In the genomic region with DNA sequence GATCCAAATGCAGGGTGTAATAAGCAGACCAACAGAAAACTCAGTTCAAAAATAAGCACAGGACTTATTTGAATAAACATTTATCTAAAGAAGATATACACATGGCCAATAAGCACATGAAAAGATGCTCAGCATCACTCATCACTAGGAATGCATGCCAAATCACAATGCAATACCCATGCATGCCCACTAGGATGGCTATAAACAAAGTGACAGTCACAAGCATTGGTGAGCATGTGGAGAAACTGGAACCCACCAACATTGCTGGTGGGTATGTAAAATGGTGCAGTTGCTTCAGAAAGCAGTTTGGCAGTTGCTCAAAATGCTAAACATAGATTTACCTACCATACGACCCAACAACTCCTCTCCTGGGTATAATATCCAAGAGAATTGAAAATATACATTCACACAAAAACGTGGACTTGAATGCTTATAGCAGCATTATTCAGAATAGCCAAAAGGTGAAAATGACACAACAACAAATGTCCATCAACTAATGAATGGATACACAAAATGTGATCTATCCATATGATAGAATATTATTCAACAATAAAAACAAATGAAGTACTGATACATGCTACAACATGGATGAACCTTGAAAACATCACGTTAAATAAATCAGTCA, we compare ENCODE assay signal across 9 cellular contexts. TPM values are rescaled to one million over a fixed set of nuclear protein-coding genes. Genes with fewer than 3 reads are reported as not detected.
DNase-seq lines count a peak whose midpoint lies in the region; ATAC-seq and TF ChIP-seq lines count a peak whose summit lies in the region.
"Had no signal": no experiment of that assay in that cellular context is flagged by ENCODE, and none has a peak within 500 bp of the region (broad histone marks: within the 10 kb centered on the region; RNA-seq: fewer than 3 reads in every experiment).

No MANE protein-coding gene starts in this region.

- H3K4me2 ChIP-seq in OCI-LY1 (ENCODE audit: low read length), result peak overlapping the region; percentile 28; the same call in 1 of the 2 replicates
- H3K4me2 ChIP-seq in fibroblast of lung (ENCODE audit: extremely low read depth, insufficient read depth, low read length), result no peak overlapping the region

- peaks cover 12% of the 10 kb centered on the region for H3K36me3 Mint-ChIP-seq in stimulated activated memory B cell treated with anti-CD40 and anti-IgM and Interleukin-4, amounts not matched to agents 10 μg/mL and 1 μg/mL and 100 μg/mL, for 72 hours
- H3K36me3 Mint-ChIP-seq in activated naive CD4-positive, alpha-beta T cell treated with anti-CD3 and anti-CD28 coated beads for 36 hours (ENCODE audit: low read depth), result peaks cover 2% of the 10 kb centered on the region

- H3K27me3 Mint-ChIP-seq in stimulated activated memory B cell treated with anti-CD40 and anti-IgM and Interleukin-4, amounts not matched to agents 10 μg/mL and 1 μg/mL and 100 μg/mL, for 72 hours, result no peaks in the 10 kb centered on the region
- H3K27me3 Mint-ChIP-seq in activated naive CD4-positive, alpha-beta T cell treated with anti-CD3 and anti-CD28 coated beads for 36 hours (ENCODE audit: low read depth), result no peaks in the 10 kb centered on the region

- H3K9me3 ChIP-seq in OCI-LY1 (ENCODE audit: low read length) (no peaks in the 10 kb centered on the region), fibroblast of lung (ENCODE audit: control insufficient read depth, insufficient read depth, low read depth, low read length) (no peaks in the 10 kb centered on the region)

- no peak overlapping the region for H3K4me3 ChIP-seq in OCI-LY1 (ENCODE audit: low read depth, low read length, poor library complexity, severe bottlenecking)
- H3K4me3 ChIP-seq in fibroblast of lung (replicated peaks in 1 of 4; ENCODE audit: control extremely low read depth in 1 of 4, insufficient read depth in 1 of 4, low read depth in 3 of 4, low read length in 4 of 4), result no peak overlapping the region

- TF ChIP-seq CTCF in OCI-LY1 (IDR thresholded peaks at IDR 0.05; ENCODE audit: low read length), result peak; percentile 62
- TF ChIP-seq CTCF in fibroblast of lung (conservative IDR thresholded peaks at IDR 0.05 in 1 of 2, IDR thresholded peaks at IDR 0.05 in 1 of 2; ENCODE audit: low read depth in 1 of 2, low read length in 2 of 2), result peak; percentile 23 to 57

- CTCF ChIA-PET in activated naive CD4-positive, alpha-beta T cell treated with anti-CD3 and anti-CD28 coated beads for 36 hours (lab: Charles Lee), result no interaction called here

- no peak for ATAC-seq in stimulated activated memory B cell treated with anti-CD40 and anti-IgM and Interleukin-4, amounts not matched to agents 10 μg/mL and 1 μg/mL and 100 μg/mL, for 72 hours
- no peak for ATAC-seq in HG03432 (IDR thresholded peaks at IDR 0.05; ENCODE audit: unreplicated experiment)

- no peaks in the 10 kb centered on the region for H3K9me2 ChIP-seq in OCI-LY1 (ENCODE audit: low read depth, low read length)

- peaks cover 60% of the 10 kb centered on the region for H3K4me1 Mint-ChIP-seq in stimulated activated memory B cell treated with anti-CD40 and anti-IgM and Interleukin-4, amounts not matched to agents 10 μg/mL and 1 μg/mL and 100 μg/mL, for 72 hours
- H3K4me1 Mint-ChIP-seq in activated naive CD4-positive, alpha-beta T cell treated with anti-CD3 and anti-CD28 coated beads for 36 hours (ENCODE audit: low read depth), result peaks cover 2% of the 10 kb centered on the region

- H3K4me1 ChIP-seq in OCI-LY1 (ENCODE audit: insufficient read depth, low read length, severe bottlenecking) (peaks cover 46% of the 10 kb centered on the region), fibroblast of lung (ENCODE audit: control insufficient read depth, extremely low read depth, insufficient read depth, low read length) (peaks cover 2% of the 10 kb centered on the region)

- peak overlapping the region; percentile 65 for H3K27ac Mint-ChIP-seq in stimulated activated memory B cell treated with anti-CD40 and anti-IgM and Interleukin-4, amounts not matched to agents 10 μg/mL and 1 μg/mL and 100 μg/mL, for 72 hours
- H3K27ac Mint-ChIP-seq in activated naive CD4-positive, alpha-beta T cell treated with anti-CD3 and anti-CD28 coated beads for 36 hours, result no peak overlapping the region

- no peaks in the 10 kb centered on the region for H3F3A ChIP-seq in OCI-LY1 (ENCODE audit: insufficient read depth, low read length)

- H3K27me3 ChIP-seq in OCI-LY1 (ENCODE audit: insufficient read depth, low read length) (no peaks in the 10 kb centered on the region), fibroblast of lung (ENCODE audit: control insufficient read depth, insufficient read depth, low read length) (no peaks in the 10 kb centered on the region)

- H3K9ac ChIP-seq in OCI-LY1 (ENCODE audit: low read length), result no peak overlapping the region
- H3K9ac ChIP-seq in fibroblast of lung (ENCODE audit: insufficient read depth, low read length), result no peak overlapping the region

- no peaks in the 10 kb centered on the region for H3K9me3 Mint-ChIP-seq in stimulated activated memory B cell treated with anti-CD40 and anti-IgM and Interleukin-4, amounts not matched to agents 10 μg/mL and 1 μg/mL and 100 μg/mL, for 72 hours
- no peaks in the 10 kb centered on the region for H3K9me3 Mint-ChIP-seq in activated naive CD4-positive, alpha-beta T cell treated with anti-CD3 and anti-CD28 coated beads for 36 hours

- no peak overlapping the region for H3K4me3 Mint-ChIP-seq in stimulated activated memory B cell treated with anti-CD40 and anti-IgM and Interleukin-4, amounts not matched to agents 10 μg/mL and 1 μg/mL and 100 μg/mL, for 72 hours
- no peak overlapping the region for H3K4me3 Mint-ChIP-seq in activated naive CD4-positive, alpha-beta T cell treated with anti-CD3 and anti-CD28 coated beads for 36 hours

- DNase-seq in SKM-1 treated with dmso at 0.1 percent for 144 hours (lab: John Stamatoyannopoulos, UW; ENCODE audit: unreplicated experiment), result peak; percentile 20
- no peak for DNase-seq in SKM-1 (lab: John Stamatoyannopoulos, UW; ENCODE audit: unreplicated experiment)
- DNase-seq in fibroblast of lung (ENCODE audit: low read depth in 2 of 2), result no peak
- DNase-seq in activated naive CD4-positive, alpha-beta T cell treated with anti-CD3 and anti-CD28 coated beads for 36 hours, result no peak
- DNase-seq in stimulated activated CD8-positive, alpha-beta memory T cell treated with anti-CD3 and anti-CD28 coated beads, Interleukin-4, amount 100 ng/mL, for 48 hours, result no peak
- DNase-seq: activated naive CD4-positive, alpha-beta T cell treated with anti-CD3 and anti-CD28 coated beads, Interleukin-2, amount 50 U/mL, for 16 hours had no signal

- intact Hi-C loops in activated naive CD4-positive, alpha-beta T cell treated with anti-CD3 and anti-CD28 coated beads for 36 hours (cut with micrococcal nuclease), result no loop called here

- H3K79me2 ChIP-seq in OCI-LY1 (ENCODE audit: insufficient read depth, low read length) (no peaks in the 10 kb centered on the region), fibroblast of lung (ENCODE audit: control insufficient read depth, insufficient read depth, low read length) (peaks cover 5% of the 10 kb centered on the region)

- H2AFZ ChIP-seq in OCI-LY1 (ENCODE audit: low read length), result no peak overlapping the region
- H2AFZ ChIP-seq in fibroblast of lung (ENCODE audit: low read length), result no peak overlapping the region

- H3K27ac ChIP-seq in OCI-LY1 (ENCODE audit: low read depth, low read length, poor library complexity, severe bottlenecking) (no peak overlapping the region), fibroblast of lung (ENCODE audit: insufficient read depth, low read length) (no peak overlapping the region)

- H4K20me1 ChIP-seq in OCI-LY1 (ENCODE audit: insufficient read depth, low read length), result no peaks in the 10 kb centered on the region
- H4K20me1 ChIP-seq in fibroblast of lung (ENCODE audit: control insufficient read depth, extremely low read depth, insufficient read depth, low read length), result peaks cover 3% of the 10 kb centered on the region

- H3K36me3 ChIP-seq in OCI-LY1 (ENCODE audit: insufficient read depth, low read length) (peaks cover 6% of the 10 kb centered on the region; the same call in 1 of the 2 replicates), fibroblast of lung (ENCODE audit: control insufficient read depth, insufficient read depth, low read length) (no peaks in the 10 kb centered on the region)

RNA-seq across cellular contexts. Expression of gene UBE2O, which starts 20.1 kb away (rescaled TPM):
- 9.2 and 12.4 TPM in 2 replicates for total RNA-seq in fibroblast of lung
- 10.8 and 11.5 TPM in 2 replicates for polyA plus RNA-seq in fibroblast of lung
- 10.2 and 13.1 TPM in 2 replicates for polyA plus RNA-seq in fibroblast of lung (2012)
- polyA minus RNA-seq in fibroblast of lung (ENCODE audit: low replicate concordance), result 119 and 153 TPM in 2 replicates
- total RNA-seq in activated naive CD4-positive, alpha-beta T cell treated with anti-CD3 and anti-CD28 coated beads for 36 hours, result 10 to 100 TPM; 18.8 TPM

RNA-seq across cellular contexts. Expression of gene AANAT, which starts 34.6 kb away (rescaled TPM):
- total RNA-seq in fibroblast of lung, result not detected in 2 replicates
- not detected in 2 replicates for polyA plus RNA-seq in fibroblast of lung
- not detected in 2 replicates for polyA plus RNA-seq in fibroblast of lung (2012)
- polyA minus RNA-seq in fibroblast of lung (ENCODE audit: low replicate concordance), result not detected in 2 replicates
- not detected for total RNA-seq in activated naive CD4-positive, alpha-beta T cell treated with anti-CD3 and anti-CD28 coated beads for 36 hours

RNA-seq across cellular contexts. Expression of gene SPHK1, which starts 48.4 kb away (rescaled TPM):
- 5.0 and 22.3 TPM in 2 replicates for total RNA-seq in fibroblast of lung
- 9.4 and 11.5 TPM in 2 replicates for polyA plus RNA-seq in fibroblast of lung
- 14.2 and 21.4 TPM in 2 replicates for polyA plus RNA-seq in fibroblast of lung (2012)
- 8.8 and 10.8 TPM in 2 replicates for polyA minus RNA-seq in fibroblast of lung (ENCODE audit: low replicate concordance)
- 1 to 10 TPM; 9.0 to 9.2 TPM for total RNA-seq in activated naive CD4-positive, alpha-beta T cell treated with anti-CD3 and anti-CD28 coated beads for 36 hours
